ENCODE assay signal across 8 cellular contexts in genomic region chr12:56040963-56041578, GRCh38. TPM values are rescaled to one million over a fixed set of nuclear protein-coding genes. Genes with fewer than 3 reads are reported as not detected.
DNase-seq lines count a peak whose midpoint lies in the region; ATAC-seq, FAIRE-seq and TF ChIP-seq lines count a peak whose summit lies in the region.

No MANE protein-coding gene starts in this region.

- H4K20me1 ChIP-seq in GM23248 (ENCODE audit: insufficient read depth): peaks cover 5% of the 10 kb centered on the region; the same call in 1 of the 2 replicates

- TF ChIP-seq CTCF in A549 (IDR thresholded peaks at IDR 0.05): no peak
- TF ChIP-seq CTCF in GM13977 (IDR thresholded peaks at IDR 0.05; ENCODE audit: extremely low read depth, insufficient read depth, missing control alignments): no peak

- intact Hi-C loops in activated T-helper 1 cell treated with anti-CD3 and anti-CD28 coated beads, Interleukin-12 subunit alpha, Interleukin-12 subunit beta, Interleukin-2, Interleukin-4 antibody, amounts not matched to agents 30 ng/mL and 10 ng/mL and 1 ng/mL, durations not matched to agents 14 hours and 24 hours and 36 hours (cut with micrococcal nuclease): loop anchor here (1.0 to 10.0 kb wide), 14 partner anchors 12 to 303 kb away; partner anchors contain the start of genes DNAJC14, IKZF4, MYL6 and NABP2

- 36% methylated on average over 14 of the region's 14 CpGs for whole genome bisulfite sequencing in A549 (ENCODE audit: missing lambda C conversion rate)
- 40 to 41% methylated on average over 14 of the region's 14 CpGs for WGBS in GM23248 (ENCODE audit: low coverage in 1 of 2, low lambda C conversion rate in 2 of 2, missing lambda C conversion rate in 2 of 2), 2 experiments

- H3K4me1 ChIP-seq in A549: peaks cover 16% of the 10 kb centered on the region
- peaks cover 16% of the 10 kb centered on the region; the same call in 1 of the 2 replicates for H3K4me1 ChIP-seq in GM23248 (ENCODE audit: insufficient read depth)
- 0 out of 2 replicates have a peak, but pooled peaks cover 4% of the 10 kb centered on the region for H3K4me1 ChIP-seq in iPS-20b (ENCODE audit: insufficient read depth, low read length)

- POLR2A ChIA-PET in A549 (lab: Yijun Ruan, JAX): interaction anchor here (0.6 to 0.7 kb wide), 2 partner anchors 23 to 212 kb away, joined by 3 read pairs; no protein-coding TSS in a partner anchor

- TF ChIP-seq EP300 in A549 (IDR thresholded peaks at IDR 0.05): no peak

- H3K9ac ChIP-seq in GM23248: peak overlapping the region; percentile 95
- peak overlapping the region; percentile 69; the same call in 1 of the 2 replicates for H3K9ac ChIP-seq in iPS-20b (ENCODE audit: low read depth, low read length)

- peaks cover 42% of the 10 kb centered on the region for H3F3A ChIP-seq in GM23248 (ENCODE audit: insufficient read depth)

- H3K27ac Mint-ChIP-seq in activated T-helper 1 cell treated with anti-CD3 and anti-CD28 coated beads, Interleukin-12 subunit alpha, Interleukin-12 subunit beta, Interleukin-2, Interleukin-4 antibody, amounts not matched to agents 30 ng/mL and 10 ng/mL and 1 ng/mL, durations not matched to agents 14 hours and 24 hours and 36 hours: peak overlapping the region; percentile 89

- H3K4me1 Mint-ChIP-seq in activated T-helper 1 cell treated with anti-CD3 and anti-CD28 coated beads, Interleukin-12 subunit alpha, Interleukin-12 subunit beta, Interleukin-2, Interleukin-4 antibody, amounts not matched to agents 30 ng/mL and 10 ng/mL and 1 ng/mL, durations not matched to agents 14 hours and 24 hours and 36 hours (ENCODE audit: low read depth): peaks cover 57% of the 10 kb centered on the region

- H3K27me3 ChIP-seq in GM23248 (replicated peaks; ENCODE audit: insufficient read depth) (no peaks in the 10 kb centered on the region), iPS-20b (ENCODE audit: insufficient read depth, low read length) (no peaks in the 10 kb centered on the region)

- H2AFZ ChIP-seq in GM23248: peak overlapping the region; percentile 89

- peak overlapping the region; percentile 97 for H3K4me3 Mint-ChIP-seq in activated T-helper 1 cell treated with anti-CD3 and anti-CD28 coated beads, Interleukin-12 subunit alpha, Interleukin-12 subunit beta, Interleukin-2, Interleukin-4 antibody, amounts not matched to agents 30 ng/mL and 10 ng/mL and 1 ng/mL, durations not matched to agents 14 hours and 24 hours and 36 hours

- H3K9me3 Mint-ChIP-seq in activated T-helper 1 cell treated with anti-CD3 and anti-CD28 coated beads, Interleukin-12 subunit alpha, Interleukin-12 subunit beta, Interleukin-2, Interleukin-4 antibody, amounts not matched to agents 30 ng/mL and 10 ng/mL and 1 ng/mL, durations not matched to agents 14 hours and 24 hours and 36 hours: no peaks in the 10 kb centered on the region

- H3K4me3 ChIP-seq in A549 (peak overlapping the region; percentile 74), GM23248 (peak overlapping the region; percentile 94), iPS-20b (ENCODE audit: low read length) (peak overlapping the region; percentile 68)

- H3K4me2 ChIP-seq in A549 (peak overlapping the region; percentile 84), GM23248 (ENCODE audit: unreplicated experiment) (peak overlapping the region; percentile 89)

- CTCF ChIA-PET in A549 (lab: Yijun Ruan, JAX): interaction anchor here (0.7 to 2.1 kb wide), 14 partner anchors 11 to 85 kb away, joined by 3 to 26 read pairs (median 3); partner anchors contain the start of genes RAB5B and SUOX

- no peak for TF ChIP-seq RAD21 in A549 (conservative IDR thresholded peaks at IDR 0.05 in 1 of 2, IDR thresholded peaks at IDR 0.05 in 1 of 2)

- H3K9me2 ChIP-seq in GM23248 (ENCODE audit: insufficient read depth): no peaks in the 10 kb centered on the region

- ATAC-seq in A549 (peak in 1 of 2 experiments; percentile 51; a peak in 4 of 6 replicates), GM18870 (IDR thresholded peaks at IDR 0.05; ENCODE audit: unreplicated experiment) (no peak)

- TF ChIP-seq POLR2A in A549 (IDR thresholded peaks at IDR 0.05; ENCODE audit: low read length): no peak

- peaks cover 56% of the 10 kb centered on the region for H3K36me3 Mint-ChIP-seq in activated T-helper 1 cell treated with anti-CD3 and anti-CD28 coated beads, Interleukin-12 subunit alpha, Interleukin-12 subunit beta, Interleukin-2, Interleukin-4 antibody, amounts not matched to agents 30 ng/mL and 10 ng/mL and 1 ng/mL, durations not matched to agents 14 hours and 24 hours and 36 hours (ENCODE audit: low read depth)

- H3K27me3 Mint-ChIP-seq in activated T-helper 1 cell treated with anti-CD3 and anti-CD28 coated beads, Interleukin-12 subunit alpha, Interleukin-12 subunit beta, Interleukin-2, Interleukin-4 antibody, amounts not matched to agents 30 ng/mL and 10 ng/mL and 1 ng/mL, durations not matched to agents 14 hours and 24 hours and 36 hours (ENCODE audit: insufficient read depth): no peaks in the 10 kb centered on the region

- peak overlapping the region; percentile 90 to 99 for H3K27ac ChIP-seq in A549
- H3K27ac ChIP-seq in GM23248: peak overlapping the region; percentile 86
- peak overlapping the region; percentile 26 for H3K27ac ChIP-seq in iPS-20b (ENCODE audit: low read length)
- H3K27ac ChIP-seq in substantia nigra (ENCODE audit: low read depth, low read length, poor library complexity, severe bottlenecking): peak overlapping the region; percentile 96

- in situ Hi-C loops in GM23248 (cut with MboI) (no loop called here), GM13977 (cut with MboI; ENCODE audit: low pct_unique_long_range_greater_than_20kb, low sequenced_read_pairs, unreplicated experiment) (loop anchor here (25.0 kb wide), 1 partner anchor 304 kb away; the partner anchor contains the start of genes CD63 and GDF11)

- DNase-seq in A549 (ENCODE audit: low read depth in 1 of 2, low spot score in 1 of 2): no peak
- DNase-seq in GM23248: no peak
- DNase-seq in activated T-helper 1 cell treated with anti-CD3 and anti-CD28 coated beads, Interleukin-12 subunit alpha, Interleukin-12 subunit beta, Interleukin-2, Interleukin-4 antibody, amounts not matched to agents 30 ng/mL and 10 ng/mL and 1 ng/mL, durations not matched to agents 14 hours and 24 hours and 36 hours (ENCODE audit: low spot score): no peak
- DNase-seq in substantia nigra (lab: John Stamatoyannopoulos, UW): peak in 1 of 49 donors; percentile 24
- no peak for DNase-seq in putamen (ENCODE audit: low spot score)
- DNase-seq in GM13977 (ENCODE audit: low spot score): no peak

- H3K36me3 ChIP-seq in GM23248 (ENCODE audit: low read depth) (peaks cover 29% of the 10 kb centered on the region), iPS-20b (ENCODE audit: insufficient read depth, low read depth, low read length) (peaks cover 51% of the 10 kb centered on the region)

- H3K9me3 ChIP-seq in A549 (no peaks in the 10 kb centered on the region), GM23248 (ENCODE audit: low read depth) (no peaks in the 10 kb centered on the region), iPS-20b (ENCODE audit: insufficient read depth, low read depth, low read length) (no peaks in the 10 kb centered on the region)

- FAIRE-seq in A549 (lab: Jason Lieb, UNC): no peak

- H3K79me2 ChIP-seq in GM23248 (ENCODE audit: insufficient read depth): peaks cover 34% of the 10 kb centered on the region

RNA-seq across cellular contexts. Expression of gene RPS26, which starts 0.6 kb away (rescaled TPM):
- polyA plus RNA-seq in A549 (2011; rRNA removed) (513 and 524 TPM in 2 replicates), A549 (2017; fragmentation: RNase III; extraction: RNeasy Plus Mini Kit Qiagen cat#74134 plus additional on column Dnase treatment) (677 to 831 TPM (median 779 TPM) in 3 replicates), GM23248 (2016; fragmentation: Nextera tagmentation; extraction: Ambion mirVana) (271 and 274 TPM in 2 replicates)
- 867 and 1,221 TPM in 2 replicates for polyA plus RNA-seq in A549 (2012; cell fraction: cytosol; rRNA removed)
- polyA plus RNA-seq in A549 (2012; cell fraction: nucleus; rRNA removed): 710 and 1,109 TPM in 2 replicates
- 218 and 364 TPM in 2 replicates for polyA minus RNA-seq in A549 (2011; rRNA and poly(A)+ RNA removed)
- 332 and 1,155 TPM in 2 replicates for total RNA-seq in GM23248 (2014; rRNA removed; shearing (Covaris generic))
- total RNA-seq in activated T-helper 1 cell treated with anti-CD3 and anti-CD28 coated beads, Interleukin-12 subunit alpha, Interleukin-12 subunit beta, Interleukin-2, Interleukin-4 antibody, amounts not matched to agents 30 ng/mL and 10 ng/mL and 1 ng/mL, durations not matched to agents 14 hours and 24 hours and 36 hours: 35.4 and 38.2 TPM in 2 replicates

RNA-seq across cellular contexts. Expression of gene IKZF4, which starts 20.2 kb away (rescaled TPM):
- polyA plus RNA-seq in A549 (2011; rRNA removed) (2.0 and 2.9 TPM in 2 replicates), A549 (2017; fragmentation: RNase III; extraction: RNeasy Plus Mini Kit Qiagen cat#74134 plus additional on column Dnase treatment) (1.5 to 2.4 TPM (median 2.0 TPM) in 3 replicates), GM23248 (2016; fragmentation: Nextera tagmentation; extraction: Ambion mirVana) (0.99 and 1.1 TPM in 2 replicates)
- polyA plus RNA-seq in A549 (2012; cell fraction: cytosol; rRNA removed): 2.9 and 4.6 TPM in 2 replicates
- 7.2 and 7.9 TPM in 2 replicates for polyA plus RNA-seq in A549 (2012; cell fraction: nucleus; rRNA removed)
- 3.6 and 5.0 TPM in 2 replicates for polyA minus RNA-seq in A549 (2011; rRNA and poly(A)+ RNA removed)
- 1.4 and 1.5 TPM in 2 replicates for total RNA-seq in GM23248 (2014; rRNA removed; shearing (Covaris generic))
- 31.9 and 35.7 TPM in 2 replicates for total RNA-seq in activated T-helper 1 cell treated with anti-CD3 and anti-CD28 coated beads, Interleukin-12 subunit alpha, Interleukin-12 subunit beta, Interleukin-2, Interleukin-4 antibody, amounts not matched to agents 30 ng/mL and 10 ng/mL and 1 ng/mL, durations not matched to agents 14 hours and 24 hours and 36 hours

RNA-seq across cellular contexts. Expression of gene ERBB3, which starts 38.9 kb away (rescaled TPM):
- 17.0 and 24.9 TPM in 2 replicates for polyA plus RNA-seq in A549 (2011; rRNA removed)
- 3.0 and 3.5 TPM in 2 replicates for polyA plus RNA-seq in A549 (2012; cell fraction: cytosol; rRNA removed)
- 2.4 TPM in 2 replicates for polyA plus RNA-seq in A549 (2012; cell fraction: nucleus; rRNA removed)
- 1.8 to 2.2 TPM (median 1.8 TPM) in 3 replicates for polyA plus RNA-seq in A549 (2017; fragmentation: RNase III; extraction: RNeasy Plus Mini Kit Qiagen cat#74134 plus additional on column Dnase treatment)
- polyA minus RNA-seq in A549 (2011; rRNA and poly(A)+ RNA removed): 18.4 and 42.8 TPM in 2 replicates
- total RNA-seq in GM23248 (2014; rRNA removed; shearing (Covaris generic)): 3.3 and 3.5 TPM in 2 replicates
- 1.9 and 2.1 TPM in 2 replicates for polyA plus RNA-seq in GM23248 (2016; fragmentation: Nextera tagmentation; extraction: Ambion mirVana)
- 0.51 and 0.65 TPM in 2 replicates for total RNA-seq in activated T-helper 1 cell treated with anti-CD3 and anti-CD28 coated beads, Interleukin-12 subunit alpha, Interleukin-12 subunit beta, Interleukin-2, Interleukin-4 antibody, amounts not matched to agents 30 ng/mL and 10 ng/mL and 1 ng/mL, durations not matched to agents 14 hours and 24 hours and 36 hours

RNA-seq across cellular contexts. Expression of gene SUOX, which starts 44.0 kb away (rescaled TPM):
- polyA plus RNA-seq in A549 (2011; rRNA removed) (15.6 and 22.2 TPM in 2 replicates), A549 (2017; fragmentation: RNase III; extraction: RNeasy Plus Mini Kit Qiagen cat#74134 plus additional on column Dnase treatment) (10.8 to 13.6 TPM (median 13.5 TPM) in 3 replicates), GM23248 (2016; fragmentation: Nextera tagmentation; extraction: Ambion mirVana) (9.5 and 10.0 TPM in 2 replicates)
- polyA plus RNA-seq in A549 (2012; cell fraction: cytosol; rRNA removed): 15.6 and 18.6 TPM in 2 replicates
- polyA plus RNA-seq in A549 (2012; cell fraction: nucleus; rRNA removed): 28.5 and 29.2 TPM in 2 replicates
- 32.4 and 44.1 TPM in 2 replicates for polyA minus RNA-seq in A549 (2011; rRNA and poly(A)+ RNA removed)
- total RNA-seq in GM23248 (2014; rRNA removed; shearing (Covaris generic)): 10.2 and 19.1 TPM in 2 replicates
- total RNA-seq in activated T-helper 1 cell treated with anti-CD3 and anti-CD28 coated beads, Interleukin-12 subunit alpha, Interleukin-12 subunit beta, Interleukin-2, Interleukin-4 antibody, amounts not matched to agents 30 ng/mL and 10 ng/mL and 1 ng/mL, durations not matched to agents 14 hours and 24 hours and 36 hours: 12.0 and 12.9 TPM in 2 replicates

Comparison
In these comparisons a context has a peak if more than half of its experiments do, and no peak if none do; other contexts are left out.
1. H3K27ac ChIP-seq: peak in every context shown above with its lines; median percentile 96 in substantia nigra; 94 in A549; 86 in GM23248; 26 in iPS-20b.
2. RNA of gene IKZF4, which starts 20.2 kb away (total RNA-seq): 31.9 to 35.7 TPM in activated T-helper 1 cell treated with anti-CD3 and anti-CD28 coated beads, Interleukin-12 subunit alpha, Interleukin-12 subunit beta, Interleukin-2, Interleukin-4 antibody, amounts not matched to agents 30 ng/mL and 10 ng/mL and 1 ng/mL, durations not matched to agents 14 hours and 24 hours and 36 hours; 1.4 to 1.5 TPM in GM23248; every median in the first group is over 10 times any median in the second.
3. Peak in every context shown above with its lines, with median percentiles within 50 percentile points of each other: H3K4me3 ChIP-seq.